In the genomic region with DNA sequence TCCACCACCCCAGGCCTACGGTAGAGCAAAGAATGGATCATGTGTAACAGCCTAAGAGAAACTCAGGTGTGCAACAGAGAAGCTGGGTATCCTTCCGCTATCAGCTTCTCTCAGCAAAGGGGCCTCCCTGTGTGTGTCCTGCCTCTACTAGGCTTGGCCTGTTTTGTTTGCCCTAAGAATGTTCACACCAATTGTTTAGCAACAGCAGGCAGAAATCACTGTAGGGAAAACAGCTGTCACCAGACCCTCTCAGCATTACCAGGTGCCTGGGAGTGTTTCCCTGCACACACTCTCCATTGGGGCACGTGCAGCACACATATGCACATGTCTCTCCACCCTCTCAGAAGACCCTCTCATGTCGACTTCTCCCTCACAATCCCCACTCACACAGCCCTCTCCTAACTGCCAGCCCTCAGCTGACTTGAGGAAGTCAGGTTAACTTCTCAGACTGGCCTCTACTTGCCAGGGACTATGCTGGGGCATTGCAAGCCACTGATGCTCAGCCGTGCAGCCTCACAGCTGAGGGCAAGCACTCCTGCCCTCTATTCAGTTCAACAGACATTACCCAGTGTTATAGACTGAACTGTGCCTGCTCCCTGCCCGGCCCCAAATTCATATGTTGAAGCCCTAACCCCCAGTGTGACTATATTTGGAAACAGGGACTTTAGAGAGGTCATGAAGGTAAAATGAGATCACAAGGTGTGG, we compare ENCODE assay signal across 18 cellular contexts.
"Had no signal": no experiment of that assay in that cellular context is flagged by ENCODE, and none has a peak within 500 bp of the region (broad histone marks: within the 10 kb centered on the region; RNA-seq: fewer than 3 reads in every experiment).

No MANE protein-coding gene starts in this region.

- H3K4me1 ChIP-seq: left lung, upper lobe of right lung had no signal

- H3K4me2 ChIP-seq: smooth muscle cell had no signal

- H3K9me3 Mint-ChIP-seq: activated naive CD8-positive, alpha-beta T cell treated with anti-CD3 and anti-CD28 coated beads, Interleukin-2, amount 10 ng/mL, durations not matched to agents 7 days and 5 days; activated T-cell treated with anti-CD3 and anti-CD28 coated beads, Interleukin-2, amount 50 U/mL, for 24 hours; activated T-helper 2 cell treated with anti-CD3 and anti-CD28 coated beads, Interferon-gamma antibody, Interleukin-2, Interleukin-4, amounts not matched to agents 10 μg/mL and 5 μg/mL and 100 μg/mL, durations not matched to agents 14 hours and 24 hours and 36 hours had no signal

- H3K4me1 Mint-ChIP-seq: activated naive CD8-positive, alpha-beta T cell treated with anti-CD3 and anti-CD28 coated beads, Interleukin-2, amount 10 ng/mL, durations not matched to agents 7 days and 5 days; stimulated activated memory B cell treated with anti-CD40 and anti-IgM and Interleukin-4, amounts not matched to agents 10 μg/mL and 1 μg/mL and 100 μg/mL, for 72 hours had no signal

- H3K36me3 ChIP-seq: cardiac muscle cell, left lung, thoracic aorta, upper lobe of right lung had no signal

- DNase-seq: activated CD4-positive, alpha-beta T cell treated with anti-CD3 and anti-CD28 coated beads, Interleukin-2, amount 50 U/mL, for 4 hours; activated naive CD4-positive, alpha-beta T cell treated with Interleukin-2 at 50 U/mL for 16 hours; activated naive CD8-positive, alpha-beta T cell treated with anti-CD3 and anti-CD28 coated beads, Interleukin-2, amount 10 ng/mL, durations not matched to agents 7 days and 5 days; activated T-cell treated with anti-CD3 and anti-CD28 coated beads, Interleukin-2, amount 50 U/mL, for 24 hours; amygdala; dorsolateral prefrontal cortex; erythroblast; foreskin melanocyte; left lung; stimulated activated CD4-positive, alpha-beta T cell treated with anti-CD3 and anti-CD28 coated beads, Interleukin-4, amount 100 ng/mL, for 24 hours; T-helper 2 cell; upper lobe of right lung had no signal

- H3K27ac Mint-ChIP-seq: activated naive CD8-positive, alpha-beta T cell treated with anti-CD3 and anti-CD28 coated beads, Interleukin-2, amount 10 ng/mL, durations not matched to agents 7 days and 5 days; activated T-cell treated with anti-CD3 and anti-CD28 coated beads, Interleukin-2, amount 50 U/mL, for 24 hours; activated T-helper 2 cell treated with anti-CD3 and anti-CD28 coated beads, Interferon-gamma antibody, Interleukin-2, Interleukin-4, amounts not matched to agents 10 μg/mL and 5 μg/mL and 100 μg/mL, durations not matched to agents 14 hours and 24 hours and 36 hours; stimulated activated memory B cell treated with anti-CD40 and anti-IgM and Interleukin-4, amounts not matched to agents 10 μg/mL and 1 μg/mL and 100 μg/mL, for 72 hours had no signal

- H3K36me3 Mint-ChIP-seq: activated naive CD8-positive, alpha-beta T cell treated with anti-CD3 and anti-CD28 coated beads, Interleukin-2, amount 10 ng/mL, durations not matched to agents 7 days and 5 days; stimulated activated memory B cell treated with anti-CD40 and anti-IgM and Interleukin-4, amounts not matched to agents 10 μg/mL and 1 μg/mL and 100 μg/mL, for 72 hours had no signal

- H3K9me3 ChIP-seq: upper lobe of right lung had no signal

- H3K4me3 ChIP-seq: cardiac muscle cell, dorsolateral prefrontal cortex, left lung, smooth muscle cell, thoracic aorta, upper lobe of right lung had no signal

- ATAC-seq: left lung; sciatic nerve; stimulated activated memory B cell treated with anti-CD40 and anti-IgM and Interleukin-4, amounts not matched to agents 10 μg/mL and 1 μg/mL and 100 μg/mL, for 72 hours; upper lobe of right lung had no signal

- H3K27me3 ChIP-seq: cardiac muscle cell, dorsolateral prefrontal cortex, upper lobe of right lung had no signal

- H3K4me3 Mint-ChIP-seq: activated naive CD8-positive, alpha-beta T cell treated with anti-CD3 and anti-CD28 coated beads, Interleukin-2, amount 10 ng/mL, durations not matched to agents 7 days and 5 days; activated T-cell treated with anti-CD3 and anti-CD28 coated beads, Interleukin-2, amount 50 U/mL, for 24 hours; stimulated activated memory B cell treated with anti-CD40 and anti-IgM and Interleukin-4, amounts not matched to agents 10 μg/mL and 1 μg/mL and 100 μg/mL, for 72 hours had no signal

- H3K27ac ChIP-seq: cardiac muscle cell, dorsolateral prefrontal cortex, left lung, thoracic aorta, upper lobe of right lung had no signal
